8 cellular contexts compared by ENCODE assay signal in genomic region chr10:33334170-33334838, GRCh38. TPM values are rescaled to one million over a fixed set of nuclear protein-coding genes. Genes with fewer than 3 reads are reported as not detected.
A peak's percentile ranks its signal among the peaks of the same experiment; 100 is the strongest.
DNase-seq lines count a peak whose midpoint lies in the region; ATAC-seq and TF ChIP-seq lines count a peak whose summit lies in the region.

Gene NRP1, minus strand, starts transcription at chr10:33334667. Its CDS starts 285 bp downstream, at chr10:33334382.

- peaks cover 34% of the 10 kb centered on the region for H3K36me3 ChIP-seq in RWPE2 (ENCODE audit: low read depth)
- H3K36me3 ChIP-seq in colonic mucosa, result no peaks in the 10 kb centered on the region
- peaks cover 0 to 9% of the 10 kb centered on the region in 2 donors for H3K36me3 ChIP-seq in left lung

- peak; percentile 45 for DNase-seq in AG08396 (ENCODE audit: low spot score)
- DNase-seq in GM13977 (ENCODE audit: low spot score), result peak; percentile 54
- no peak for DNase-seq in RWPE2 (ENCODE audit: low spot score)
- peak; percentile 39 for DNase-seq in colonic mucosa
- DNase-seq in left lung, result peak; percentile 38 to 80
- DNase-seq in stimulated activated naive CD8-positive, alpha-beta T cell treated with anti-CD3 and anti-CD28 coated beads, Interleukin-15, amount 100 ng/mL, for 72 hours, result peak; percentile 18 to 33

- peaks cover 19% of the 10 kb centered on the region for H3K4me1 ChIP-seq in RWPE2 (ENCODE audit: insufficient read depth, poor library complexity, severe bottlenecking)
- peaks cover 3% of the 10 kb centered on the region for H3K4me1 ChIP-seq in colonic mucosa
- H3K4me1 ChIP-seq in left lung, result peaks cover 0 to 48% of the 10 kb centered on the region in 2 donors

- TF ChIP-seq CTCF in GM13977 (IDR thresholded peaks at IDR 0.05; ENCODE audit: extremely low read depth, insufficient read depth, missing control alignments) (no peak), RWPE2 (IDR thresholded peaks at IDR 0.05; ENCODE audit: poor library complexity, severe bottlenecking) (no peak), colonic mucosa (IDR thresholded peaks at IDR 0.05) (no peak), left lung (IDR thresholded peaks at IDR 0.05) (no peak)

- H3K4me3 Mint-ChIP-seq in stimulated activated naive CD8-positive, alpha-beta T cell treated with anti-CD3 and anti-CD28 coated beads, Interleukin-15, amount 100 ng/mL, for 72 hours, result peak within 1 kb of the TSS; percentile 81 to 87

- H3K4me3 ChIP-seq in RWPE2 (ENCODE audit: severe bottlenecking), result peak within 1 kb of the TSS; percentile 71
- peak within 1 kb of the TSS; percentile 65 for H3K4me3 ChIP-seq in colonic mucosa
- peak within 1 kb of the TSS; percentile 65 to 76 for H3K4me3 ChIP-seq in left lung

- H3K4me1 Mint-ChIP-seq in stimulated activated naive CD8-positive, alpha-beta T cell treated with anti-CD3 and anti-CD28 coated beads, Interleukin-15, amount 100 ng/mL, for 72 hours, result peaks cover 42% of the 10 kb centered on the region

- H3K9ac ChIP-seq in colonic mucosa (ENCODE audit: low read depth in 2 of 2, low read length in 2 of 2), result peak within 1 kb of the TSS; percentile 76 to 78

- no peaks in the 10 kb centered on the region for H3K9me3 Mint-ChIP-seq in stimulated activated naive CD8-positive, alpha-beta T cell treated with anti-CD3 and anti-CD28 coated beads, Interleukin-15, amount 100 ng/mL, for 72 hours

- peaks cover 95% of the 10 kb centered on the region for H3K27me3 Mint-ChIP-seq in stimulated activated naive CD8-positive, alpha-beta T cell treated with anti-CD3 and anti-CD28 coated beads, Interleukin-15, amount 100 ng/mL, for 72 hours

- H3K27ac ChIP-seq in RWPE2 (ENCODE audit: poor library complexity, severe bottlenecking), result peak within 1 kb of the TSS; percentile 75
- peak within 1 kb of the TSS; percentile 73 for H3K27ac ChIP-seq in colonic mucosa
- peak within 1 kb of the TSS; percentile 93 for H3K27ac ChIP-seq in left lung

- no peaks in the 10 kb centered on the region for H3K27me3 ChIP-seq in RWPE2 (ENCODE audit: insufficient read depth, poor library complexity, severe bottlenecking)
- peaks cover 8% of the 10 kb centered on the region for H3K27me3 ChIP-seq in colonic mucosa
- H3K27me3 ChIP-seq in left lung, result peaks cover 0 to 68% of the 10 kb centered on the region in 2 donors

- H3K9me3 ChIP-seq in RWPE2 (ENCODE audit: severe bottlenecking) (no peaks in the 10 kb centered on the region), colonic mucosa (no peaks in the 10 kb centered on the region), left lung (no peaks in the 10 kb centered on the region)

- ATAC-seq in RWPE2 (ENCODE audit: low read depth) (no peak), left lung (peak; percentile 27), GM18909 (IDR thresholded peaks at IDR 0.05; ENCODE audit: poor library complexity, unreplicated experiment) (no peak), HG02885 (IDR thresholded peaks at IDR 0.05; ENCODE audit: poor library complexity, unreplicated experiment) (no peak)
- ATAC-seq in stimulated activated naive CD8-positive, alpha-beta T cell treated with anti-CD3 and anti-CD28 coated beads, Interleukin-15, amount 100 ng/mL, for 72 hours, result peak; percentile 37

- in situ Hi-C loops in GM13977 (cut with MboI; ENCODE audit: low pct_unique_long_range_greater_than_20kb, low sequenced_read_pairs, unreplicated experiment), result loop anchor here (10.0 kb wide), 1 partner anchor 1300 kb away; no protein-coding TSS in a partner anchor

- H3K27ac Mint-ChIP-seq in stimulated activated naive CD8-positive, alpha-beta T cell treated with anti-CD3 and anti-CD28 coated beads, Interleukin-15, amount 100 ng/mL, for 72 hours, result peak within 1 kb of the TSS; percentile 43 to 79

- intact Hi-C loops in colonic mucosa (cut with DNase I) (loop anchor here (5.0 to 10.0 kb wide), 2 partner anchors 140 to 1303 kb away; no protein-coding TSS in a partner anchor), left lung (cut with DNase I) (loop anchor here in 1 of 2 donors (10.0 kb wide), 1 partner anchor 1300 kb away; no protein-coding TSS in a partner anchor)

RNA-seq across cellular contexts. Expression of gene NRP1, which starts in this region (rescaled TPM):
- total RNA-seq in colonic mucosa, result 10 to 100 TPM; 11.7 to 18.4 TPM
- 100 to 1,000 TPM in 1 of 2 donors, 10 to 100 TPM in 1; 79.8 to 140 TPM for total RNA-seq in left lung

Comparison
In these comparisons a context has a peak if more than half of its experiments do, and no peak if none do; other contexts are left out.
1. RNA of gene NRP1 (total RNA-seq): 79.8 to 140 TPM in left lung; 11.7 to 18.4 TPM in colonic mucosa; every median in the first group is over 4 times any median in the second.
2. ATAC-seq: peak in left lung (single experiment) and stimulated activated naive CD8-positive, alpha-beta T cell treated with anti-CD3 and anti-CD28 coated beads, Interleukin-15, amount 100 ng/mL, for 72 hours (single experiment); none in RWPE2 (single experiment), GM18909 (single experiment) and HG02885 (single experiment).
3. Peak in every context shown above with its lines, with median percentiles within 50 percentile points of each other: H3K27ac ChIP-seq and H3K4me3 ChIP-seq.